40 cellular contexts compared by ENCODE assay signal in genomic region chr6:146095481-146095880, GRCh38.
"Had no signal": no experiment of that assay in that cellular context is flagged by ENCODE, and none has a peak within 500 bp of the region (broad histone marks: within the 10 kb centered on the region; RNA-seq: fewer than 3 reads in every experiment).

No MANE protein-coding gene starts in this region.

- H3K27me3 Mint-ChIP-seq: activated naive CD4-positive, alpha-beta T cell treated with anti-CD3 and anti-CD28 coated beads, Interleukin-2, amount 10 ng/mL, durations not matched to agents 7 days and 5 days; activated naive CD4-positive, alpha-beta T cell treated with anti-CD3 and anti-CD28 coated beads, Interleukin-2, amount 50 U/mL, for 24 hours; activated naive CD8-positive, alpha-beta T cell; activated naive CD8-positive, alpha-beta T cell treated with anti-CD3 and anti-CD28 coated beads for 36 hours; activated naive CD8-positive, alpha-beta T cell treated with anti-CD3 and anti-CD28 coated beads, Interleukin-2, amount 50 U/mL, for 24 hours; activated T-cell treated with anti-CD3 and anti-CD28 coated beads, Interleukin-2, amount 50 U/mL, for 24 hours; activated T-helper 17 cell treated with anti-CD3 and anti-CD28 coated beads, Interleukin-2, amount 50 U/mL, for 72 hours; brain had no signal

- H3K36me3 Mint-ChIP-seq: activated naive CD4-positive, alpha-beta T cell treated with anti-CD3 and anti-CD28 coated beads, Interleukin-2, amount 10 ng/mL, durations not matched to agents 7 days and 5 days; activated naive CD4-positive, alpha-beta T cell treated with anti-CD3 and anti-CD28 coated beads, Interleukin-2, amount 50 U/mL, for 24 hours; activated naive CD4-positive, alpha-beta T cell treated with anti-CD3 and anti-CD28 coated beads, Interleukin-2, amount 50 U/mL, for 72 hours; activated naive CD8-positive, alpha-beta T cell; activated naive CD8-positive, alpha-beta T cell treated with anti-CD3 and anti-CD28 coated beads for 36 hours; activated naive CD8-positive, alpha-beta T cell treated with anti-CD3 and anti-CD28 coated beads, Interleukin-2, amount 10 ng/mL, durations not matched to agents 7 days and 5 days; brain had no signal

- H3K27me3 ChIP-seq: adrenal gland, ascending aorta, body of pancreas, brain microvascular endothelial cell, breast epithelium, cardiac muscle cell had no signal

- H3K4me3 Mint-ChIP-seq: activated naive CD4-positive, alpha-beta T cell treated with anti-CD3 and anti-CD28 coated beads for 36 hours; activated naive CD4-positive, alpha-beta T cell treated with anti-CD3 and anti-CD28 coated beads, Interleukin-2, amount 10 ng/mL, durations not matched to agents 7 days and 5 days; activated naive CD4-positive, alpha-beta T cell treated with anti-CD3 and anti-CD28 coated beads, Interleukin-2, amount 50 U/mL, for 24 hours; activated naive CD8-positive, alpha-beta T cell; activated naive CD8-positive, alpha-beta T cell treated with anti-CD3 and anti-CD28 coated beads for 36 hours; activated naive CD8-positive, alpha-beta T cell treated with anti-CD3 and anti-CD28 coated beads, Interleukin-2, amount 10 ng/mL, durations not matched to agents 7 days and 5 days; activated naive CD8-positive, alpha-beta T cell treated with anti-CD3 and anti-CD28 coated beads, Interleukin-2, amount 50 U/mL, for 24 hours; activated T-cell treated with anti-CD3 and anti-CD28 coated beads, Interleukin-2, amount 50 U/mL, for 24 hours; activated T-cell treated with anti-CD3 and anti-CD28 coated beads, Interleukin-2, amount 50 U/mL, for 4 hours; activated T-cell treated with anti-CD3 and anti-CD28 coated beads, Interleukin-2, amount 50 U/mL, for 72 hours; activated T-helper 1 cell treated with anti-CD3 and anti-CD28 coated beads, Interleukin-12 subunit alpha, Interleukin-12 subunit beta, Interleukin-2, Interleukin-4 antibody, amounts not matched to agents 30 ng/mL and 10 ng/mL and 1 ng/mL, durations not matched to agents 14 hours and 24 hours and 36 hours; activated T-helper 17 cell treated with anti-CD3 and anti-CD28 coated beads, Interleukin-2, amount 50 U/mL, for 72 hours; brain; central memory CD8-positive, alpha-beta T cell had no signal

- H3K4me1 Mint-ChIP-seq: activated naive CD4-positive, alpha-beta T cell treated with anti-CD3 and anti-CD28 coated beads, Interleukin-2, amount 10 ng/mL, durations not matched to agents 7 days and 5 days; activated naive CD4-positive, alpha-beta T cell treated with anti-CD3 and anti-CD28 coated beads, Interleukin-2, amount 50 U/mL, for 24 hours; activated naive CD8-positive, alpha-beta T cell treated with anti-CD3 and anti-CD28 coated beads for 36 hours; activated naive CD8-positive, alpha-beta T cell treated with anti-CD3 and anti-CD28 coated beads, Interleukin-2, amount 10 ng/mL, durations not matched to agents 7 days and 5 days; activated naive CD8-positive, alpha-beta T cell treated with anti-CD3 and anti-CD28 coated beads, Interleukin-2, amount 50 U/mL, for 24 hours; activated T-helper 17 cell treated with anti-CD3 and anti-CD28 coated beads, Interleukin-2, amount 50 U/mL, for 72 hours; brain; central memory CD8-positive, alpha-beta T cell had no signal

- H3K36me3 ChIP-seq: adrenal gland, ascending aorta, brain microvascular endothelial cell, breast epithelium, cardiac muscle cell had no signal

- H3K9me3 ChIP-seq: adrenal gland, ascending aorta, body of pancreas, breast epithelium had no signal

- ATAC-seq: activated naive CD4-positive, alpha-beta T cell treated with anti-CD3 and anti-CD28 coated beads, Interleukin-2, amount 50 U/mL, for 72 hours; activated naive CD8-positive, alpha-beta T cell treated with anti-CD3 and anti-CD28 coated beads, Interleukin-2, amount 50 U/mL, for 24 hours; activated T-cell treated with anti-CD3 and anti-CD28 coated beads, Interleukin-2, amount 50 U/mL, for 4 hours; activated T-cell treated with anti-CD3 and anti-CD28 coated beads, Interleukin-2, amount 50 U/mL, for 72 hours; activated T-helper 17 cell treated with anti-CD3 and anti-CD28 coated beads, Interleukin-2, amount 50 U/mL, for 72 hours; body of pancreas had no signal

- H3K27ac ChIP-seq: adrenal gland, ascending aorta, body of pancreas, brain microvascular endothelial cell, breast epithelium, cardiac muscle cell had no signal

- H3K4me1 ChIP-seq: adrenal gland, ascending aorta, body of pancreas, breast epithelium had no signal

- H3K9me3 Mint-ChIP-seq: activated naive CD4-positive, alpha-beta T cell treated with anti-CD3 and anti-CD28 coated beads for 36 hours; activated naive CD4-positive, alpha-beta T cell treated with anti-CD3 and anti-CD28 coated beads, Interleukin-2, amount 10 ng/mL, durations not matched to agents 7 days and 5 days; activated naive CD4-positive, alpha-beta T cell treated with anti-CD3 and anti-CD28 coated beads, Interleukin-2, amount 50 U/mL, for 24 hours; activated naive CD4-positive, alpha-beta T cell treated with anti-CD3 and anti-CD28 coated beads, Interleukin-2, amount 50 U/mL, for 72 hours; activated naive CD8-positive, alpha-beta T cell treated with anti-CD3 and anti-CD28 coated beads for 36 hours; activated naive CD8-positive, alpha-beta T cell treated with anti-CD3 and anti-CD28 coated beads, Interleukin-2, amount 10 ng/mL, durations not matched to agents 7 days and 5 days; activated naive CD8-positive, alpha-beta T cell treated with anti-CD3 and anti-CD28 coated beads, Interleukin-2, amount 50 U/mL, for 24 hours; activated T-cell treated with anti-CD3 and anti-CD28 coated beads, Interleukin-2, amount 50 U/mL, for 24 hours; activated T-cell treated with anti-CD3 and anti-CD28 coated beads, Interleukin-2, amount 50 U/mL, for 4 hours; activated T-cell treated with anti-CD3 and anti-CD28 coated beads, Interleukin-2, amount 50 U/mL, for 72 hours; activated T-helper 1 cell treated with anti-CD3 and anti-CD28 coated beads, Interleukin-12 subunit alpha, Interleukin-12 subunit beta, Interleukin-2, Interleukin-4 antibody, amounts not matched to agents 30 ng/mL and 10 ng/mL and 1 ng/mL, durations not matched to agents 14 hours and 24 hours and 36 hours; activated T-helper 17 cell treated with anti-CD3 and anti-CD28 coated beads, Interleukin-2, amount 50 U/mL, for 72 hours; activated T-helper 2 cell treated with anti-CD3 and anti-CD28 coated beads, Interferon-gamma antibody, Interleukin-2, Interleukin-4, amounts not matched to agents 10 μg/mL and 5 μg/mL and 100 μg/mL, durations not matched to agents 14 hours and 24 hours and 36 hours; brain; central memory CD8-positive, alpha-beta T cell had no signal

- H3K27ac Mint-ChIP-seq: activated naive CD4-positive, alpha-beta T cell treated with anti-CD3 and anti-CD28 coated beads for 36 hours; activated naive CD4-positive, alpha-beta T cell treated with anti-CD3 and anti-CD28 coated beads, Interleukin-2, amount 10 ng/mL, durations not matched to agents 7 days and 5 days; activated naive CD4-positive, alpha-beta T cell treated with anti-CD3 and anti-CD28 coated beads, Interleukin-2, amount 50 U/mL, for 24 hours; activated naive CD4-positive, alpha-beta T cell treated with anti-CD3 and anti-CD28 coated beads, Interleukin-2, amount 50 U/mL, for 72 hours; activated naive CD8-positive, alpha-beta T cell; activated naive CD8-positive, alpha-beta T cell treated with anti-CD3 and anti-CD28 coated beads for 36 hours; activated naive CD8-positive, alpha-beta T cell treated with anti-CD3 and anti-CD28 coated beads, Interleukin-2, amount 10 ng/mL, durations not matched to agents 7 days and 5 days; activated naive CD8-positive, alpha-beta T cell treated with anti-CD3 and anti-CD28 coated beads, Interleukin-2, amount 50 U/mL, for 24 hours; activated T-cell treated with anti-CD3 and anti-CD28 coated beads, Interleukin-2, amount 50 U/mL, for 24 hours; activated T-cell treated with anti-CD3 and anti-CD28 coated beads, Interleukin-2, amount 50 U/mL, for 72 hours; activated T-helper 1 cell treated with anti-CD3 and anti-CD28 coated beads, Interleukin-12 subunit alpha, Interleukin-12 subunit beta, Interleukin-2, Interleukin-4 antibody, amounts not matched to agents 30 ng/mL and 10 ng/mL and 1 ng/mL, durations not matched to agents 14 hours and 24 hours and 36 hours; activated T-helper 17 cell treated with anti-CD3 and anti-CD28 coated beads, Interleukin-2, amount 50 U/mL, for 72 hours; activated T-helper 2 cell treated with anti-CD3 and anti-CD28 coated beads, Interferon-gamma antibody, Interleukin-2, Interleukin-4, amounts not matched to agents 10 μg/mL and 5 μg/mL and 100 μg/mL, durations not matched to agents 14 hours and 24 hours and 36 hours; brain had no signal

- H3K4me3 ChIP-seq: adrenal gland, ascending aorta, body of pancreas, breast epithelium, cardiac muscle cell had no signal

- DNase-seq: activated effector memory CD4-positive, alpha-beta T cell treated with anti-CD3 and anti-CD28 coated beads, Interleukin-2, amount 50 U/mL, for 16 hours; activated effector memory CD4-positive, alpha-beta T cell treated with Interleukin-2 at 50 U/mL for 16 hours; activated gamma-delta T cell; activated gamma-delta T cell treated with Interleukin-2 at 50 U/mL for 16 hours; activated naive CD4-positive, alpha-beta T cell; activated naive CD4-positive, alpha-beta T cell treated with anti-CD3 and anti-CD28 coated beads for 36 hours; activated naive CD4-positive, alpha-beta T cell treated with anti-CD3 and anti-CD28 coated beads, Interleukin-2, amount 10 ng/mL, durations not matched to agents 7 days and 5 days; activated naive CD4-positive, alpha-beta T cell treated with anti-CD3 and anti-CD28 coated beads, Interleukin-2, amount 50 U/mL, for 16 hours; activated naive CD4-positive, alpha-beta T cell treated with Interleukin-2 at 50 U/mL for 16 hours; activated naive CD8-positive, alpha-beta T cell treated with anti-CD3 and anti-CD28 coated beads for 36 hours; activated naive CD8-positive, alpha-beta T cell treated with anti-CD3 and anti-CD28 coated beads, Interleukin-2, amount 10 ng/mL, durations not matched to agents 7 days and 5 days; activated naive CD8-positive, alpha-beta T cell treated with anti-CD3 and anti-CD28 coated beads, Interleukin-2, amount 50 U/mL, for 24 hours; activated T-cell treated with anti-CD3 and anti-CD28 coated beads for 4 hours; activated T-cell treated with anti-CD3 and anti-CD28 coated beads, Interleukin-2, amount 50 U/mL, for 1 hour; activated T-cell treated with anti-CD3 and anti-CD28 coated beads, Interleukin-2, amount 50 U/mL, for 24 hours; activated T-cell treated with anti-CD3 and anti-CD28 coated beads, Interleukin-2, amount 50 U/mL, for 4 hours; activated T-cell treated with anti-CD3 and anti-CD28 coated beads, Interleukin-2, amount 50 U/mL, for 48 hours; activated T-cell treated with anti-CD3 and anti-CD28 coated beads, Interleukin-2, amount 50 U/mL, for 72 hours; adrenal gland; amniotic stem cell; amygdala; anterior cingulate cortex; aorta; body of pancreas; brain microvascular endothelial cell; caudate nucleus; central memory CD4-positive, alpha-beta T cell; cerebellar nuclear complex had no signal

- FAIRE-seq: astrocyte had no signal
